28 cellular contexts compared by ENCODE assay signal in genomic region chr7:141213226-141213625, GRCh38.
"Had no signal": no experiment of that assay in that cellular context is flagged by ENCODE, and none has a peak within 500 bp of the region (broad histone marks: within the 10 kb centered on the region; RNA-seq: fewer than 3 reads in every experiment).

No MANE protein-coding gene starts in this region.

- H3K9me3 Mint-ChIP-seq: mesothelial cell of epicardium; natural killer cell; nephron progenitor cell; neural progenitor cell; stimulated activated naive B cell treated with anti-CD40 and anti-IgM and Interleukin-4, amounts not matched to agents 10 μg/mL and 1 μg/mL and 100 μg/mL, for 72 hours had no signal

- H3K36me3 ChIP-seq: neural progenitor cell, neutrophil, stomach, thyroid gland, transverse colon, upper lobe of left lung, vagina had no signal

- H3K9me3 ChIP-seq: neutrophil, psoas muscle, stomach, testis, thyroid gland, transverse colon, upper lobe of left lung, vagina had no signal

- H3K27ac Mint-ChIP-seq: mesothelial cell of epicardium; naive B cell; natural killer cell; nephron progenitor cell; neural progenitor cell; stimulated activated naive B cell treated with anti-CD40 and anti-IgM and Interleukin-4, amounts not matched to agents 10 μg/mL and 1 μg/mL and 100 μg/mL, for 72 hours had no signal

- H3K27ac ChIP-seq: hepatocyte, neural progenitor cell, neutrophil, parathyroid adenoma, psoas muscle, skin epidermis, stomach, testis, thyroid gland, transverse colon, upper lobe of left lung, vagina had no signal

- H3K36me3 Mint-ChIP-seq: mesothelial cell of epicardium; naive B cell; natural killer cell; neural progenitor cell; stimulated activated naive B cell treated with anti-CD40 and anti-IgM and Interleukin-4, amounts not matched to agents 10 μg/mL and 1 μg/mL and 100 μg/mL, for 72 hours had no signal

- ATAC-seq: left lobe of liver; natural killer cell; psoas muscle; sciatic nerve; stimulated activated naive B cell treated with anti-CD40 and anti-IgM and Interleukin-4, amounts not matched to agents 10 μg/mL and 1 μg/mL and 100 μg/mL, for 72 hours; stimulated activated naive CD8-positive, alpha-beta T cell treated with anti-CD3 and anti-CD28 coated beads, Interleukin-15, Interleukin-2, amounts not matched to agents 100 U/mL and 50 U/mL, for 24 hours had no signal

- DNase-seq: islet precursor cell; mesendoderm; naive B cell; natural killer cell; nephron progenitor cell; occipital lobe; psoas muscle; stimulated activated CD4-positive, alpha-beta T cell treated with anti-CD3 and anti-CD28 coated beads, Interleukin-12 subunit alpha, Interleukin-12 subunit beta, amount 100 ng/mL, for 4 hours; stimulated activated CD4-positive, alpha-beta T cell treated with anti-CD3 and anti-CD28 coated beads, Interleukin-15, amount 100 ng/mL, for 24 hours; stimulated activated CD4-positive, alpha-beta T cell treated with anti-CD3 and anti-CD28 coated beads, Interleukin-2, amount 100 ng/mL, for 24 hours; stimulated activated CD4-positive, alpha-beta T cell treated with anti-CD3 and anti-CD28 coated beads, Interleukin-4, amount 100 ng/mL, for 1 hour; stimulated activated naive B cell treated with anti-CD40 and anti-IgM and Interleukin-4, amounts not matched to agents 10 μg/mL and 1 μg/mL and 100 μg/mL, for 72 hours; stimulated activated naive CD8-positive, alpha-beta T cell treated with anti-CD3 and anti-CD28 coated beads, Interleukin-15, Interleukin-2, amounts not matched to agents 100 U/mL and 50 U/mL, for 24 hours; stomach; testis; thyroid gland; transverse colon; upper lobe of left lung had no signal

- H3K4me1 ChIP-seq: neural progenitor cell, psoas muscle, stomach, testis, transverse colon, upper lobe of left lung, vagina had no signal

- H3K4me3 Mint-ChIP-seq: mesothelial cell of epicardium; naive B cell; natural killer cell; nephron progenitor cell; neural progenitor cell; stimulated activated naive B cell treated with anti-CD40 and anti-IgM and Interleukin-4, amounts not matched to agents 10 μg/mL and 1 μg/mL and 100 μg/mL, for 72 hours had no signal

- H3K4me3 ChIP-seq: hepatocyte, lung, neural progenitor cell, psoas muscle, skin epidermis, stomach, testis, thyroid gland, transverse colon, upper lobe of left lung, vagina had no signal

- H3K27me3 ChIP-seq: neural progenitor cell, neutrophil, stomach, testis, thyroid gland, transverse colon, upper lobe of left lung, vagina had no signal

- H3K4me1 Mint-ChIP-seq: mesothelial cell of epicardium; naive B cell; natural killer cell; nephron progenitor cell; stimulated activated naive B cell treated with anti-CD40 and anti-IgM and Interleukin-4, amounts not matched to agents 10 μg/mL and 1 μg/mL and 100 μg/mL, for 72 hours had no signal
